8 cellular contexts compared by ENCODE assay signal in genomic region chr6:53300656-53301551, GRCh38. TPM values are rescaled to one million over a fixed set of nuclear protein-coding genes. Genes with fewer than 3 reads are reported as not detected.
DNase-seq lines count a peak whose midpoint lies in the region; ATAC-seq, FAIRE-seq and TF ChIP-seq lines count a peak whose summit lies in the region.

No MANE protein-coding gene starts in this region.

- no peak for TF ChIP-seq EP300 in HepG2 (IDR thresholded peaks at IDR 0.05; ENCODE audit: low read depth in 2 of 2, low read length in 2 of 2)
- no peak for TF ChIP-seq EP300 in HepG2 (CRISPR knock-in tag; IDR thresholded peaks at IDR 0.05; ENCODE audit: borderline replicate concordance)
- no peak for TF ChIP-seq EP300 in transverse colon (IDR thresholded peaks at IDR 0.05; ENCODE audit: low read depth)

- FAIRE-seq in HepG2 (lab: Jason Lieb, UNC): no peak

- no peaks in the 10 kb centered on the region for H3K9me3 Mint-ChIP-seq in activated T-cell treated with anti-CD3 and anti-CD28 coated beads, Interleukin-2, amount 50 U/mL, for 4 hours

- in situ Hi-C loops in astrocyte of the cerebellum (cut with HindIII; ENCODE audit: low sequenced_read_pairs) (no loop called here), HepG2 (cut with HindIII; ENCODE audit: extremely low pct_ligation_motif_present, low pct_unique_long_range_greater_than_20kb) (no loop called here), transverse colon (cut with MboI; ENCODE audit: low pct_ligation_motif_present in 1 of 4, low pct_unique_long_range_greater_than_20kb in 1 of 4, low sequenced_read_pairs in 3 of 4) (no loop called here)

- ATAC-seq in activated T-cell treated with anti-CD3 and anti-CD28 coated beads, Interleukin-2, amount 50 U/mL, for 4 hours: peak; percentile 30 to 31
- peak; percentile 43 for ATAC-seq in HepG2
- ATAC-seq in GM19463 (IDR thresholded peaks at IDR 0.05; ENCODE audit: unreplicated experiment): no peak
- ATAC-seq in GM21360 (IDR thresholded peaks at IDR 0.05; ENCODE audit: unreplicated experiment): no peak

- no peak for DNase-seq in activated T-cell treated with anti-CD3 and anti-CD28 coated beads, Interleukin-2, amount 50 U/mL, for 4 hours
- DNase-seq in activated T-cell treated with anti-CD3 and anti-CD28 coated beads, Interleukin-2, amount 50 U/mL, for 1 hour: no peak
- DNase-seq in astrocyte of the cerebellum (ENCODE audit: low read depth) (peak; percentile 49), HepG2 (ENCODE audit: low spot score) (peak; percentile 15), transverse colon (no peak), SK-N-DZ (ENCODE audit: low spot score) (no peak)

- H3K36me3 ChIP-seq in HepG2 (replicated peaks in 1 of 2; ENCODE audit: control insufficient read depth in 1 of 2, insufficient read depth in 2 of 2, low read length in 2 of 2) (no peaks in the 10 kb centered on the region), transverse colon (no peaks in the 10 kb centered on the region)

- no peak overlapping the region for H2AFZ ChIP-seq in HepG2 (ENCODE audit: low read length)

- intact Hi-C loops in HepG2 (cut with micrococcal nuclease; ENCODE audit: unreplicated experiment): loop anchor here (10.0 kb wide), 1 partner anchor 186 kb away; no protein-coding TSS in a partner anchor
- intact Hi-C loops in transverse colon (cut with DNase I; ENCODE audit: low total_unique reads): no loop called here

- H3K4me1 Mint-ChIP-seq in activated T-cell treated with anti-CD3 and anti-CD28 coated beads, Interleukin-2, amount 50 U/mL, for 4 hours (ENCODE audit: low read depth): peaks cover 82% of the 10 kb centered on the region

- TF ChIP-seq RAD21 in HepG2 (CRISPR knock-in tag; IDR thresholded peaks at IDR 0.05): no peak

- no peaks in the 10 kb centered on the region for H3K9me3 ChIP-seq in HepG2 (ENCODE audit: low read length)
- H3K9me3 ChIP-seq in transverse colon: no peaks in the 10 kb centered on the region

- TF ChIP-seq CTCF in astrocyte of the cerebellum (IDR thresholded peaks at IDR 0.05; ENCODE audit: low read depth, low read length, missing control alignments) (no peak), HepG2 (CRISPR knock-in tag; IDR thresholded peaks at IDR 0.05) (no peak), transverse colon (IDR thresholded peaks at IDR 0.05) (no peak)

- H3K4me3 ChIP-seq in astrocyte of the cerebellum (ENCODE audit: low read depth, low read length) (no peak overlapping the region), HepG2 (replicated peaks in 1 of 3; ENCODE audit: insufficient read depth in 1 of 3, low read depth in 2 of 3, low read length in 3 of 3) (no peak overlapping the region), transverse colon (no peak overlapping the region)

- POLR2A ChIA-PET in HepG2 (lab: Yijun Ruan, JAX): no interaction called here

- TF ChIP-seq POLR2A in HepG2 (IDR thresholded peaks at IDR 0.05; ENCODE audit: insufficient read depth in 1 of 2, low read depth in 2 of 2, low read length in 2 of 2) (no peak), transverse colon (IDR thresholded peaks at IDR 0.05) (no peak)

- H3K4me3 Mint-ChIP-seq in activated T-cell treated with anti-CD3 and anti-CD28 coated beads, Interleukin-2, amount 50 U/mL, for 4 hours: peak overlapping the region; percentile 21

- H3K27me3 ChIP-seq in HepG2 (ENCODE audit: control insufficient read depth in 1 of 2, insufficient read depth in 2 of 2, low read length in 2 of 2): no peaks in the 10 kb centered on the region
- H3K27me3 ChIP-seq in transverse colon: no peaks in the 10 kb centered on the region

- no peak overlapping the region for H3K9ac ChIP-seq in HepG2 (ENCODE audit: insufficient read depth, low read depth, low read length)

- CTCF ChIA-PET in HepG2 (lab: Yijun Ruan, JAX; ENCODE audit: low intra/inter-chr PET ratio, low total read pairs): no interaction called here

- WGBS in HepG2 (ENCODE audit: low lambda C conversion rate): 82% methylated on average over 9 of the region's 9 CpGs
- WGBS in transverse colon (ENCODE audit: low coverage in 1 of 2), 2 donors: 73% methylated on average over 9 of the region's 9 CpGs; no CpG with 5 or more reads in 1 of the 2 donors

- peak overlapping the region; percentile 62; the same call in 1 of the 2 replicates for H3K4me2 ChIP-seq in HepG2 (ENCODE audit: low read depth, low read length)

- H3K27me3 Mint-ChIP-seq in activated T-cell treated with anti-CD3 and anti-CD28 coated beads, Interleukin-2, amount 50 U/mL, for 4 hours (ENCODE audit: low read depth): no peaks in the 10 kb centered on the region

- H3K27ac ChIP-seq in HepG2 (ENCODE audit: extremely low read length, insufficient read depth, low read length) (no peak overlapping the region), transverse colon (peak overlapping the region; percentile 4 to 24 (median 13))

- no TSS peak for BruUV-seq in HepG2 (replicated peaks; lab: Mats Ljungman, UMichigan)

- H3K36me3 Mint-ChIP-seq in activated T-cell treated with anti-CD3 and anti-CD28 coated beads, Interleukin-2, amount 50 U/mL, for 4 hours (ENCODE audit: insufficient read depth): peaks cover 5% of the 10 kb centered on the region

- no peaks in the 10 kb centered on the region; the same call in 1 of the 2 replicates for H4K20me1 ChIP-seq in HepG2 (ENCODE audit: insufficient read depth, low read length)

- H3K4me1 ChIP-seq in HepG2 (ENCODE audit: insufficient read depth, low read length): peaks cover 62% of the 10 kb centered on the region
- peaks cover 6 to 45% (median 17%) of the 10 kb centered on the region in 4 donors for H3K4me1 ChIP-seq in transverse colon

- H3K79me2 ChIP-seq in HepG2 (ENCODE audit: insufficient read depth, low read length): peaks cover 39% of the 10 kb centered on the region

TF ChIP-seq in HepG2, 621 proteins besides CTCF, POLR2A, EP300 and RAD21 (continues in another document):
- TF ChIP-seq SALL2 (CRISPR knock-in tag; IDR thresholded peaks at IDR 0.05) (no peak), ZNF282 (IDR thresholded peaks at IDR 0.05; ENCODE audit: partially characterized antibody) (no peak), ZNF263 (CRISPR knock-in tag; IDR thresholded peaks at IDR 0.05) (no peak), ZNF446 (CRISPR knock-in tag; IDR thresholded peaks at IDR 0.05) (no peak), RAD51 (IDR thresholded peaks at IDR 0.05; ENCODE audit: borderline replicate concordance) (no peak), PITX1 (CRISPR knock-in tag; IDR thresholded peaks at IDR 0.05) (0 out of 2 replicates have a peak, but pooled peaks have one; percentile 15), PLSCR1 (CRISPR knock-in tag; IDR thresholded peaks at IDR 0.05; ENCODE audit: borderline replicate concordance) (no peak), ZSCAN5A (CRISPR knock-in tag; IDR thresholded peaks at IDR 0.05; ENCODE audit: borderline replicate concordance) (no peak)

RNA-seq across cellular contexts. Expression of gene ELOVL5, which starts 47.8 kb away (rescaled TPM):
- total RNA-seq in activated T-cell treated with anti-CD3 and anti-CD28 coated beads, Interleukin-2, amount 50 U/mL, for 4 hours: 100 to 1,000 TPM in 2 of 3 donors, 10 to 100 TPM in 1; 89.4 to 115 (median 104) TPM
- total RNA-seq in HepG2 (2016; rRNA removed; fragmentation: Illumina TruSeq; extraction: Trizol) (43.9 and 72.4 TPM in 2 replicates), transverse colon (10 to 100 TPM; 14.3 to 63.1 (median 29.2) TPM)
- total RNA-seq in HepG2 (2016; cell fraction: cytosol; rRNA removed; fragmentation: Illumina TruSeq; extraction: Trizol; ENCODE audit: low read depth): 13.9 and 14.9 TPM in 2 replicates
- 38.2 and 72.3 TPM in 2 replicates for total RNA-seq in HepG2 (2016; cell fraction: insoluble cytoplasmic fraction; rRNA removed; fragmentation: Illumina TruSeq; extraction: Trizol)
- total RNA-seq in HepG2 (2016; cell fraction: membrane; rRNA removed; fragmentation: Illumina TruSeq; extraction: Trizol): 35.5 and 41.3 TPM in 2 replicates
- 100 and 107 TPM in 2 replicates for total RNA-seq in HepG2 (2016; cell fraction: nucleus; rRNA removed; fragmentation: Illumina TruSeq; extraction: Trizol)
- 50.1 and 51.9 TPM in 2 replicates for polyA plus RNA-seq in HepG2 (2011; rRNA removed)
- 25.4 and 42.1 TPM in 2 replicates for polyA plus RNA-seq in HepG2 (2011; cell fraction: cytosol; rRNA removed)
- polyA plus RNA-seq in HepG2 (2011; cell fraction: nucleus; rRNA removed): 43.1 and 55.3 TPM in 2 replicates
- 83.4 and 101 TPM in 2 replicates for polyA plus RNA-seq in HepG2 (2012)
- 10.8 and 11.0 TPM in 2 replicates for polyA plus RNA-seq in HepG2 (2016; cell fraction: cytosol; fragmentation: Illumina TruSeq; extraction: Trizol; ENCODE audit: low read depth)
- polyA plus RNA-seq in HepG2 (2016; cell fraction: insoluble cytoplasmic fraction; fragmentation: Illumina TruSeq; extraction: Trizol; ENCODE audit: low read depth): 47.3 and 49.0 TPM in 2 replicates
- polyA plus RNA-seq in HepG2 (2016; cell fraction: membrane; fragmentation: Illumina TruSeq; extraction: Trizol; ENCODE audit: low read depth): 27.9 and 31.0 TPM in 2 replicates
- 151 and 157 TPM in 2 replicates for polyA plus RNA-seq in HepG2 (2016; cell fraction: nucleus; fragmentation: Illumina TruSeq; extraction: Trizol; ENCODE audit: insufficient read depth, low read depth)
- polyA minus RNA-seq in HepG2 (2011; rRNA and poly(A)+ RNA removed; ENCODE audit: low replicate concordance): 88.1 and 141 TPM in 2 replicates
- 50.1 and 59.2 TPM in 2 replicates for polyA minus RNA-seq in HepG2 (2011; cell fraction: cytosol; rRNA and poly(A)+ RNA removed)
- 54.8 and 92.7 TPM in 2 replicates for polyA minus RNA-seq in HepG2 (2011; cell fraction: nucleus; rRNA and poly(A)+ RNA removed)
- polyA plus RNA-seq in SK-N-DZ (2014; cell fraction: cytosol; rRNA removed): 71.9 and 82.3 TPM in 2 replicates
- 126 and 134 TPM in 2 replicates for polyA plus RNA-seq in SK-N-DZ (2014; cell fraction: nucleus; rRNA removed)

Comparison
In these comparisons a context has a peak if more than half of its experiments do, and no peak if none do; other contexts are left out.
1. ATAC-seq: peak in activated T-cell treated with anti-CD3 and anti-CD28 coated beads, Interleukin-2, amount 50 U/mL, for 4 hours (2 of 2) and HepG2 (single experiment); none in GM19463 (single experiment) and GM21360 (single experiment).
2. DNase-seq: peak in astrocyte of the cerebellum (single experiment) and HepG2 (single experiment); none in activated T-cell treated with anti-CD3 and anti-CD28 coated beads, Interleukin-2, amount 50 U/mL, for 4 hours (single experiment), activated T-cell treated with anti-CD3 and anti-CD28 coated beads, Interleukin-2, amount 50 U/mL, for 1 hour (single experiment), transverse colon (single experiment) and SK-N-DZ (single experiment).